Comparison of ENCODE assay signal across 13 cellular contexts in genomic region chr6:75882734-75883133, GRCh38.
DNase-seq lines count a peak whose midpoint lies in the region; ATAC-seq and TF ChIP-seq lines count a peak whose summit lies in the region.
"Had no signal": no experiment of that assay in that cellular context is flagged by ENCODE, and none has a peak within 500 bp of the region (broad histone marks: within the 10 kb centered on the region; RNA-seq: fewer than 3 reads in every experiment).

No MANE protein-coding gene starts in this region.

- no peaks in the 10 kb centered on the region for H3K36me3 ChIP-seq in BE2C
- H3K36me3 ChIP-seq: thoracic aorta had no signal

- H3K4me1 ChIP-seq in BE2C = no peaks in the 10 kb centered on the region
- H3K4me1 ChIP-seq: sigmoid colon had no signal

- no peaks in the 10 kb centered on the region for H3K36me3 Mint-ChIP-seq in activated CD4-positive, alpha-beta T cell treated with anti-CD3 and anti-CD28 coated beads for 36 hours (ENCODE audit: low read depth)
- H3K36me3 Mint-ChIP-seq in stimulated activated effector memory CD8-positive, alpha-beta T cell treated with anti-CD3 and anti-CD28 coated beads, Interleukin-12 subunit alpha, Interleukin-12 subunit beta, amount 100 ng/mL, for 72 hours = peaks cover 6% of the 10 kb centered on the region
- H3K36me3 Mint-ChIP-seq: activated naive CD8-positive, alpha-beta T cell treated with anti-CD3 and anti-CD28 coated beads, Interleukin-2, amount 10 ng/mL, durations not matched to agents 7 days and 5 days had no signal

- TF ChIP-seq CTCF in BE2C (IDR thresholded peaks at IDR 0.05; ENCODE audit: low read depth, low read length) = no peak

- no peak overlapping the region for H3K4me3 Mint-ChIP-seq in activated CD4-positive, alpha-beta T cell treated with anti-CD3 and anti-CD28 coated beads for 36 hours
- no peak overlapping the region for H3K4me3 Mint-ChIP-seq in stimulated activated effector memory CD8-positive, alpha-beta T cell treated with anti-CD3 and anti-CD28 coated beads, Interleukin-12 subunit alpha, Interleukin-12 subunit beta, amount 100 ng/mL, for 72 hours
- H3K4me3 Mint-ChIP-seq: activated naive CD8-positive, alpha-beta T cell treated with anti-CD3 and anti-CD28 coated beads, Interleukin-2, amount 10 ng/mL, durations not matched to agents 7 days and 5 days had no signal

- CTCF ChIA-PET in activated CD4-positive, alpha-beta T cell treated with anti-CD3 and anti-CD28 coated beads for 36 hours (lab: Charles Lee) = interaction anchor here (1.3 kb wide), 1 partner anchor 11 kb away, joined by 3 read pairs; no protein-coding TSS in a partner anchor

- H3K27me3 Mint-ChIP-seq in activated CD4-positive, alpha-beta T cell treated with anti-CD3 and anti-CD28 coated beads for 36 hours = no peaks in the 10 kb centered on the region
- H3K27me3 Mint-ChIP-seq: activated naive CD8-positive, alpha-beta T cell treated with anti-CD3 and anti-CD28 coated beads, Interleukin-2, amount 10 ng/mL, durations not matched to agents 7 days and 5 days had no signal

- intact Hi-C loops in activated CD4-positive, alpha-beta T cell treated with anti-CD3 and anti-CD28 coated beads for 36 hours (cut with DNase I, micrococcal nuclease) = no loop called here

- no peaks in the 10 kb centered on the region for H3K4me1 Mint-ChIP-seq in activated CD4-positive, alpha-beta T cell treated with anti-CD3 and anti-CD28 coated beads for 36 hours
- no peaks in the 10 kb centered on the region for H3K4me1 Mint-ChIP-seq in stimulated activated effector memory CD8-positive, alpha-beta T cell treated with anti-CD3 and anti-CD28 coated beads, Interleukin-12 subunit alpha, Interleukin-12 subunit beta, amount 100 ng/mL, for 72 hours
- H3K4me1 Mint-ChIP-seq: activated naive CD8-positive, alpha-beta T cell treated with anti-CD3 and anti-CD28 coated beads, Interleukin-2, amount 10 ng/mL, durations not matched to agents 7 days and 5 days had no signal

- H3K27me3 ChIP-seq in BE2C = no peaks in the 10 kb centered on the region
- H3K27me3 ChIP-seq: sigmoid colon had no signal

- no peaks in the 10 kb centered on the region for H3K9me3 ChIP-seq in BE2C
- H3K9me3 ChIP-seq: sigmoid colon, thoracic aorta had no signal

- POLR2A ChIA-PET in activated CD4-positive, alpha-beta T cell treated with anti-CD3 and anti-CD28 coated beads for 36 hours (lab: Charles Lee) = no interaction called here

- ATAC-seq in activated CD4-positive, alpha-beta T cell treated with anti-CD3 and anti-CD28 coated beads for 36 hours = peak; percentile 30
- ATAC-seq in SK-N-SH treated with all-trans-retinoic acid at 6 μM for 48 hours (peak; percentile 52; the same call in 2 of the 3 replicates), HG02870 (IDR thresholded peaks at IDR 0.05; ENCODE audit: unreplicated experiment) (no peak), GM18907 (IDR thresholded peaks at IDR 0.05; ENCODE audit: unreplicated experiment) (no peak)
- peak; percentile 63 for ATAC-seq in stimulated activated effector memory CD8-positive, alpha-beta T cell treated with anti-CD3 and anti-CD28 coated beads, Interleukin-12 subunit alpha, Interleukin-12 subunit beta, amount 100 ng/mL, for 72 hours

- H3K4me3 ChIP-seq in BE2C (ENCODE audit: low read depth, low read length) = no peak overlapping the region
- H3K4me3 ChIP-seq: sigmoid colon, thoracic aorta had no signal

- DNase-seq in activated CD4-positive, alpha-beta T cell treated with anti-CD3 and anti-CD28 coated beads for 36 hours = no peak
- DNase-seq in activated CD4-positive, alpha-beta T cell treated with anti-CD3 and anti-CD28 coated beads for 1 hour = no peak
- peak; percentile 85 for DNase-seq in fibroblast of peridontal ligament (ENCODE audit: extremely low read depth)
- DNase-seq in stimulated activated effector memory CD8-positive, alpha-beta T cell treated with anti-CD3 and anti-CD28 coated beads, Interleukin-12 subunit alpha, Interleukin-12 subunit beta, amount 100 ng/mL, for 72 hours (ENCODE audit: low spot score in 2 of 2) = no peak
- DNase-seq in BE2C = no peak
- DNase-seq: 8988T; activated naive CD8-positive, alpha-beta T cell treated with anti-CD3 and anti-CD28 coated beads, Interleukin-2, amount 10 ng/mL, durations not matched to agents 7 days and 5 days; NCI-H1417; sigmoid colon had no signal

- H3K9me3 Mint-ChIP-seq in activated CD4-positive, alpha-beta T cell treated with anti-CD3 and anti-CD28 coated beads for 36 hours (ENCODE audit: low read depth) = no peaks in the 10 kb centered on the region
- H3K9me3 Mint-ChIP-seq in stimulated activated effector memory CD8-positive, alpha-beta T cell treated with anti-CD3 and anti-CD28 coated beads, Interleukin-12 subunit alpha, Interleukin-12 subunit beta, amount 100 ng/mL, for 72 hours = no peaks in the 10 kb centered on the region
- H3K9me3 Mint-ChIP-seq: activated naive CD8-positive, alpha-beta T cell treated with anti-CD3 and anti-CD28 coated beads, Interleukin-2, amount 10 ng/mL, durations not matched to agents 7 days and 5 days had no signal

- no peak overlapping the region for H3K27ac Mint-ChIP-seq in activated CD4-positive, alpha-beta T cell treated with anti-CD3 and anti-CD28 coated beads for 36 hours
- H3K27ac Mint-ChIP-seq in stimulated activated effector memory CD8-positive, alpha-beta T cell treated with anti-CD3 and anti-CD28 coated beads, Interleukin-12 subunit alpha, Interleukin-12 subunit beta, amount 100 ng/mL, for 72 hours = no peak overlapping the region
- H3K27ac Mint-ChIP-seq: activated naive CD8-positive, alpha-beta T cell treated with anti-CD3 and anti-CD28 coated beads, Interleukin-2, amount 10 ng/mL, durations not matched to agents 7 days and 5 days had no signal

TF ChIP-seq in SK-N-SH treated with all-trans-retinoic acid at 6 μM for 48 hours, 23 proteins besides CTCF, POLR2A, EP300 and RAD21:
- TF ChIP-seq ZNF565 (CRISPR knock-in tag; conservative IDR thresholded peaks at IDR 0.05; ENCODE audit: low read depth) (no peak), ISL1 (CRISPR knock-in tag; IDR thresholded peaks at IDR 0.05) (peak; percentile 32; the same call in 1 of the 2 replicates), SNAI2 (CRISPR knock-in tag; IDR thresholded peaks at IDR 0.05) (no peak)

Comparison
In these comparisons a context has a peak if more than half of its experiments do, and no peak if none do; other contexts are left out.
1. ATAC-seq: peak in activated CD4-positive, alpha-beta T cell treated with anti-CD3 and anti-CD28 coated beads for 36 hours (single experiment), SK-N-SH treated with all-trans-retinoic acid at 6 μM for 48 hours (single experiment) and stimulated activated effector memory CD8-positive, alpha-beta T cell treated with anti-CD3 and anti-CD28 coated beads, Interleukin-12 subunit alpha, Interleukin-12 subunit beta, amount 100 ng/mL, for 72 hours (single experiment); none in HG02870 (single experiment) and GM18907 (single experiment).